11 cellular contexts compared by ENCODE assay signal in genomic region chr6:28217890-28218289, GRCh38. TPM values are rescaled to one million over a fixed set of nuclear protein-coding genes. Genes with fewer than 3 reads are reported as not detected.
DNase-seq lines count a peak whose midpoint lies in the region; ATAC-seq, FAIRE-seq and TF ChIP-seq lines count a peak whose summit lies in the region.
"Had no signal": no experiment of that assay in that cellular context is flagged by ENCODE, and none has a peak within 500 bp of the region (broad histone marks: within the 10 kb centered on the region; RNA-seq: fewer than 3 reads in every experiment).

No MANE protein-coding gene starts in this region.

- CTCF ChIA-PET in Caco-2 (lab: Charles Lee) = interaction anchor here (1.5 kb wide), 1 partner anchor 138 kb away, joined by 9 read pairs; no protein-coding TSS in a partner anchor
- CTCF ChIA-PET in K562 (lab: Yijun Ruan, JAX; ENCODE audit: low intra/inter-chr PET ratio) = no interaction called here

- TF ChIP-seq EP300 in K562 (IDR thresholded peaks at IDR 0.05; ENCODE audit: low read length) = no peak

- H3K4me1 ChIP-seq in Caco-2 = peaks cover 6% of the 10 kb centered on the region
- H3K4me1 ChIP-seq in HUES6 (ENCODE audit: control insufficient read depth, insufficient read depth, low read length) = peaks cover 17% of the 10 kb centered on the region
- H3K4me1 ChIP-seq in K562 (replicated peaks in 1 of 2; ENCODE audit: control insufficient read depth in 2 of 2, insufficient read depth in 2 of 2, low read length in 2 of 2) = peaks cover 33 to 46% of the 10 kb centered on the region in 2 experiments
- peaks cover 4% of the 10 kb centered on the region for H3K4me1 ChIP-seq in neural progenitor cell
- H3K4me1 ChIP-seq in effector memory CD4-positive, alpha-beta T cell (ENCODE audit: control insufficient read depth, insufficient read depth, low read length, poor library complexity, severe bottlenecking) = peaks cover 4% of the 10 kb centered on the region
- peaks cover 16% of the 10 kb centered on the region for H3K4me1 ChIP-seq in body of pancreas

- WGBS in K562 (ENCODE audit: insufficient coverage, low coverage, missing lambda C conversion rate) = 58% methylated on average over 12 of the region's 12 CpGs
- 92 to 95% methylated on average over 12 of the region's 12 CpGs for WGBS in body of pancreas, 2 donors

- H3K27me3 ChIP-seq in Caco-2 (replicated peaks; ENCODE audit: control insufficient read depth, insufficient read depth, low read length) (peaks cover 1% of the 10 kb centered on the region; the same call in 1 of the 2 replicates), HUES6 (ENCODE audit: control insufficient read depth, insufficient read depth, low read length) (peaks cover 39% of the 10 kb centered on the region), K562 (ENCODE audit: control insufficient read depth in 2 of 2, insufficient read depth in 2 of 2, low read length in 2 of 2) (no peaks in the 10 kb centered on the region), neural progenitor cell (peaks cover 75% of the 10 kb centered on the region), body of pancreas (no peaks in the 10 kb centered on the region)
- H3K27me3 ChIP-seq in effector memory CD4-positive, alpha-beta T cell (replicated peaks; ENCODE audit: control insufficient read depth, insufficient read depth, low read length, poor library complexity, severe bottlenecking) = peaks cover 54% of the 10 kb centered on the region

- peaks cover 7% of the 10 kb centered on the region for H3F3A ChIP-seq in neural progenitor cell (ENCODE audit: low read depth)

- H3K4me1 Mint-ChIP-seq in Caco-2 (ENCODE audit: low read depth, unreplicated experiment) (peaks cover 12% of the 10 kb centered on the region), neural progenitor cell (peaks cover 3% of the 10 kb centered on the region)

- H4K20me1 ChIP-seq in K562 (replicated peaks; ENCODE audit: control insufficient read depth, insufficient read depth, low read length) (no peaks in the 10 kb centered on the region; the same call in 1 of the 2 replicates), neural progenitor cell (ENCODE audit: low read depth) (no peaks in the 10 kb centered on the region)

- no peak for TF ChIP-seq POLR2A in K562 (conservative IDR thresholded peaks at IDR 0.05)
- TF ChIP-seq POLR2A in body of pancreas (IDR thresholded peaks at IDR 0.05) = no peak

- no peak for TF ChIP-seq CTCF in Caco-2 (IDR thresholded peaks at IDR 0.05; ENCODE audit: insufficient read depth in 1 of 2, low read depth in 1 of 2, low read length in 1 of 2, severe bottlenecking in 1 of 2, unreplicated experiment in 1 of 2)
- TF ChIP-seq CTCF in K562 (IDR thresholded peaks at IDR 0.05 in 2 of 3, conservative IDR thresholded peaks at IDR 0.05 in 1 of 3; ENCODE audit: insufficient read depth in 2 of 3, low read depth in 1 of 3, low read length in 3 of 3) = no peak
- no peak for TF ChIP-seq CTCF in neural progenitor cell (IDR thresholded peaks at IDR 0.05)
- no peak for TF ChIP-seq CTCF in body of pancreas (IDR thresholded peaks at IDR 0.05)

- DNase-seq in Caco-2 (no peak), K562 (ENCODE audit: extremely low read depth in 1 of 4, low spot score in 3 of 4) (no peak), neural progenitor cell (ENCODE audit: low spot score) (no peak), G401 (ENCODE audit: low spot score) (no peak), body of pancreas (no peak)
- no peak for DNase-seq in effector memory CD4-positive, alpha-beta T cell
- DNase-seq: activated CD4-positive, alpha-beta T cell treated with anti-CD3 and anti-CD28 coated beads for 1 hour had no signal

- ATAC-seq in K562 = no peak
- no peak for ATAC-seq in GM21360 (IDR thresholded peaks at IDR 0.05; ENCODE audit: unreplicated experiment)
- no peak for ATAC-seq in body of pancreas

- H3K4me3 Mint-ChIP-seq in Caco-2 (ENCODE audit: unreplicated experiment) (peak overlapping the region; percentile 76), neural progenitor cell (peak overlapping the region; percentile 33)

- H3K27ac Mint-ChIP-seq in Caco-2 (ENCODE audit: unreplicated experiment) (no peak overlapping the region), neural progenitor cell (no peak overlapping the region)

- FAIRE-seq in K562 (lab: Jason Lieb, UNC) = no peak
- FAIRE-seq: bronchial epithelial cell had no signal

- peak overlapping the region; percentile 87 for H2AFZ ChIP-seq in K562 (ENCODE audit: low read depth, low read length)
- H2AFZ ChIP-seq in neural progenitor cell (replicated peaks) = no peak overlapping the region

- intact Hi-C loops in Caco-2 (cut with micrococcal nuclease; ENCODE audit: unreplicated experiment) = no loop called here
- intact Hi-C loops in K562 (cut with micrococcal nuclease) = loop anchor here (5.0 to 10.0 kb wide), 3 partner anchors 269 to 1053 kb away; a partner anchor contains a TSS
- intact Hi-C loops in body of pancreas (cut with DNase I) = no loop called here

- H3K9me1 ChIP-seq in K562 (ENCODE audit: control insufficient read depth, insufficient read depth, low read length) = no peaks in the 10 kb centered on the region

- H3K36me3 ChIP-seq in Caco-2 (ENCODE audit: control insufficient read depth, insufficient read depth, low read length) (no peaks in the 10 kb centered on the region), HUES6 (ENCODE audit: control insufficient read depth, insufficient read depth, low read length) (no peaks in the 10 kb centered on the region), K562 (ENCODE audit: control insufficient read depth, insufficient read depth, low read length) (no peaks in the 10 kb centered on the region), neural progenitor cell (no peaks in the 10 kb centered on the region), body of pancreas (replicated peaks in 1 of 2; ENCODE audit: insufficient read depth in 1 of 2, low read depth in 2 of 2) (no peaks in the 10 kb centered on the region)
- H3K36me3 ChIP-seq in effector memory CD4-positive, alpha-beta T cell (ENCODE audit: control insufficient read depth, insufficient read depth, low read length) = no peaks in the 10 kb centered on the region

- no TSS peak for BruUV-seq in Caco-2 (replicated peaks; lab: Mats Ljungman, UMichigan)
- no TSS peak for BruUV-seq in K562 (replicated peaks; lab: Mats Ljungman, UMichigan)

- H3K9me3 ChIP-seq in Caco-2 (no peaks in the 10 kb centered on the region), HUES6 (ENCODE audit: control insufficient read depth, insufficient read depth, low read depth, low read length) (no peaks in the 10 kb centered on the region), K562 (replicated peaks; ENCODE audit: control insufficient read depth, insufficient read depth, low read depth, low read length) (no peaks in the 10 kb centered on the region), neural progenitor cell (ENCODE audit: low read depth) (no peaks in the 10 kb centered on the region), body of pancreas (no peaks in the 10 kb centered on the region)
- H3K9me3 ChIP-seq in effector memory CD4-positive, alpha-beta T cell (ENCODE audit: control insufficient read depth, low read length) = no peaks in the 10 kb centered on the region

- POLR2A ChIA-PET in Caco-2 (lab: Charles Lee) (interaction anchor here (1.1 kb wide), 1 partner anchor 118 kb away, joined by 9 read pairs; the partner anchor contains the start of gene ZSCAN31), K562 (lab: Yijun Ruan, JAX) (interaction anchor here (0.8 to 4.8 kb wide), 16 partner anchors 8 to 380 kb away, joined by 3 to 38 read pairs (median 4); partner anchors contain the start of genes ZKSCAN4, ZKSCAN8, ZSCAN26 and ZSCAN31)

- H3K27me3 Mint-ChIP-seq in Caco-2 (ENCODE audit: insufficient read depth, unreplicated experiment) (no peaks in the 10 kb centered on the region), neural progenitor cell (ENCODE audit: insufficient read depth, low read depth) (peaks cover 11% of the 10 kb centered on the region)

- H3K27ac ChIP-seq in HUES6 (ENCODE audit: low read depth, low read length) = no peak overlapping the region
- peak overlapping the region; percentile 81; the same call in 2 of the 3 replicates for H3K27ac ChIP-seq in K562 (ENCODE audit: extremely low read depth, low read depth, low read length)
- no peak overlapping the region for H3K27ac ChIP-seq in neural progenitor cell
- no peak overlapping the region for H3K27ac ChIP-seq in effector memory CD4-positive, alpha-beta T cell (ENCODE audit: insufficient read depth, low read length, poor library complexity, severe bottlenecking)
- H3K27ac ChIP-seq in body of pancreas = no peak overlapping the region

- H3K9ac ChIP-seq in HUES6 (ENCODE audit: low read length) (no peak overlapping the region), K562 (ENCODE audit: insufficient read depth in 1 of 2, low read depth in 2 of 2, low read length in 2 of 2) (peak overlapping the region; percentile 74 to 94), neural progenitor cell (no peak overlapping the region)

- H3K4me2 ChIP-seq in K562 (ENCODE audit: insufficient read depth, low read length) = peak overlapping the region; percentile 90
- H3K4me2 ChIP-seq in neural progenitor cell = peak overlapping the region; percentile 78

- in situ Hi-C loops in K562 (cut with MboI) (no loop called here), G401 (cut with HindIII; ENCODE audit: low sequenced_read_pairs) (no loop called here)

- H3K36me3 Mint-ChIP-seq in Caco-2 (ENCODE audit: insufficient read depth, unreplicated experiment) (peaks cover 4% of the 10 kb centered on the region), neural progenitor cell (no peaks in the 10 kb centered on the region)

- H3K4me3 ChIP-seq in Caco-2 (ENCODE audit: low read depth, low read length) = no peak overlapping the region
- peak overlapping the region; percentile 57 for H3K4me3 ChIP-seq in HUES6 (ENCODE audit: low read depth, low read length)
- H3K4me3 ChIP-seq in K562 = peak overlapping the region; percentile 62
- no peak overlapping the region for H3K4me3 ChIP-seq in neural progenitor cell
- no peak overlapping the region for H3K4me3 ChIP-seq in effector memory CD4-positive, alpha-beta T cell (ENCODE audit: insufficient read depth, low read depth, low read length, poor library complexity, severe bottlenecking)
- no peak overlapping the region for H3K4me3 ChIP-seq in body of pancreas

- no peak for TF ChIP-seq RAD21 in K562 (CRISPR knock-in tag; conservative IDR thresholded peaks at IDR 0.05 in 1 of 2, IDR thresholded peaks at IDR 0.05 in 1 of 2)

- H3K79me2 ChIP-seq in K562 (ENCODE audit: control insufficient read depth, insufficient read depth, low read length) = peaks cover 18% of the 10 kb centered on the region
- H3K79me2 ChIP-seq in neural progenitor cell (ENCODE audit: low read depth) = no peaks in the 10 kb centered on the region

- H3K9me3 Mint-ChIP-seq in Caco-2 (ENCODE audit: unreplicated experiment) (no peaks in the 10 kb centered on the region), neural progenitor cell (peaks cover under 1% of the 10 kb centered on the region)

RNA-seq across cellular contexts. Expression of gene ZSCAN9, which starts 7.2 kb away (rescaled TPM):
- total RNA-seq in Caco-2 (2022) (13.7 and 13.9 TPM in 2 replicates), K562 (2014; rRNA removed) (18.4 and 19.0 TPM in 2 replicates), K562 (2014; rRNA removed; fragmentation: Illumina TruSeq; extraction: Trizol) (31.4 and 37.4 TPM in 2 replicates), K562 (2015; rRNA removed; fragmentation: Illumina TruSeq; extraction: Trizol) (26.0 and 28.7 TPM in 2 replicates), K562 (2021) (19.0 and 22.3 TPM in 2 replicates), neural progenitor cell (ENCODE audit: low replicate concordance) (34.6 and 34.7 TPM in 2 replicates), body of pancreas (10 to 100 TPM in 1 of 2 donors, 1 to 10 TPM in 1; 9.1 to 10.9 TPM)
- 65.9 and 101 TPM in 2 replicates for total RNA-seq in K562 (2011; cell fraction: chromatin; rRNA removed; ENCODE audit: low replicate concordance)
- total RNA-seq in K562 (2011; cell fraction: nucleolus; rRNA removed) = 43.7 and 45.8 TPM in 2 replicates
- total RNA-seq in K562 (2011; cell fraction: nucleoplasm; rRNA removed) = 68.6 and 101 TPM in 2 replicates
- polyA plus RNA-seq in K562 (2011; rRNA removed) (48.9 and 59.9 TPM in 2 replicates), K562 (2014; fragmentation: Illumina TruSeq; extraction: Trizol) (31.8 and 32.5 TPM in 2 replicates), K562 (2014; fragmentation: Nextera tagmentation; extraction: Ambion mirVana) (10 to 100 TPM; 18.8 to 20.0 TPM), K562 (2014; rRNA removed) (30.4 and 35.2 TPM in 2 replicates)
- 16.3 and 40.6 TPM in 2 replicates for polyA plus RNA-seq in K562 (2011; cell fraction: cytosol; rRNA removed)
- 55.3 and 65.2 TPM in 2 replicates for polyA plus RNA-seq in K562 (2011; cell fraction: nucleus; rRNA removed)
- polyA plus RNA-seq in K562 (2012) = 15.5 and 25.6 TPM in 2 replicates
- 49.6 and 64.4 TPM in 2 replicates for polyA minus RNA-seq in K562 (2011; rRNA and poly(A)+ RNA removed)
- polyA minus RNA-seq in K562 (2011; cell fraction: cytosol; rRNA and poly(A)+ RNA removed) = 10.6 and 10.9 TPM in 2 replicates
- 28.3 and 55.3 TPM in 2 replicates for polyA minus RNA-seq in K562 (2011; cell fraction: nucleus; rRNA and poly(A)+ RNA removed)
- 7.3 and 10.1 TPM in 2 replicates for total RNA-seq in G401 (2014; rRNA removed; shearing (Covaris generic))

RNA-seq across cellular contexts. Expression of gene ZKSCAN4, which starts 34.2 kb away (rescaled TPM):
- total RNA-seq in Caco-2 (2022) (5.0 and 5.5 TPM in 2 replicates), K562 (2014; rRNA removed) (3.8 and 4.7 TPM in 2 replicates), K562 (2014; rRNA removed; fragmentation: Illumina TruSeq; extraction: Trizol) (5.0 and 5.9 TPM in 2 replicates), K562 (2015; rRNA removed; fragmentation: Illumina TruSeq; extraction: Trizol) (5.3 and 6.4 TPM in 2 replicates), K562 (2021) (4.2 and 5.1 TPM in 2 replicates), neural progenitor cell (ENCODE audit: low replicate concordance) (5.9 and 9.8 TPM in 2 replicates), body of pancreas (1 to 10 TPM; 2.3 to 2.6 TPM)
- 4.0 and 6.2 TPM in 2 replicates for total RNA-seq in K562 (2011; cell fraction: chromatin; rRNA removed; ENCODE audit: low replicate concordance)
- 4.7 and 5.1 TPM in 2 replicates for total RNA-seq in K562 (2011; cell fraction: nucleolus; rRNA removed)
- 3.3 and 4.5 TPM in 2 replicates for total RNA-seq in K562 (2011; cell fraction: nucleoplasm; rRNA removed)
- polyA plus RNA-seq in K562 (2011; rRNA removed) (4.6 and 5.3 TPM in 2 replicates), K562 (2014; fragmentation: Illumina TruSeq; extraction: Trizol) (4.9 and 5.0 TPM in 2 replicates), K562 (2014; fragmentation: Nextera tagmentation; extraction: Ambion mirVana) (1 to 10 TPM; 1.2 to 1.6 TPM), K562 (2014; rRNA removed) (4.1 and 4.7 TPM in 2 replicates)
- 1.4 and 2.2 TPM in 2 replicates for polyA plus RNA-seq in K562 (2011; cell fraction: cytosol; rRNA removed)
- 4.4 and 4.9 TPM in 2 replicates for polyA plus RNA-seq in K562 (2011; cell fraction: nucleus; rRNA removed)
- polyA plus RNA-seq in K562 (2012) = 3.3 and 3.6 TPM in 2 replicates
- 5.1 and 8.8 TPM in 2 replicates for polyA minus RNA-seq in K562 (2011; rRNA and poly(A)+ RNA removed)
- 2.2 and 2.8 TPM in 2 replicates for polyA minus RNA-seq in K562 (2011; cell fraction: cytosol; rRNA and poly(A)+ RNA removed)
- polyA minus RNA-seq in K562 (2011; cell fraction: nucleus; rRNA and poly(A)+ RNA removed) = 3.0 and 4.8 TPM in 2 replicates
- total RNA-seq in G401 (2014; rRNA removed; shearing (Covaris generic)) = 3.4 and 6.4 TPM in 2 replicates

RNA-seq across cellular contexts. Expression of gene NKAPL, which starts 41.2 kb away (rescaled TPM):
- total RNA-seq in Caco-2 (2022) (not detected in 2 replicates), K562 (2014; rRNA removed) (not detected in 2 replicates), K562 (2014; rRNA removed; fragmentation: Illumina TruSeq; extraction: Trizol) (not detected in 2 replicates), K562 (2015; rRNA removed; fragmentation: Illumina TruSeq; extraction: Trizol) (not detected in 2 replicates), K562 (2021) (not detected in 2 replicates), neural progenitor cell (ENCODE audit: low replicate concordance) (not detected in 2 replicates), body of pancreas (under 1 TPM in 1 of 2 donors, not detected in 1; 0.52 TPM)
- not detected in 2 replicates for total RNA-seq in K562 (2011; cell fraction: chromatin; rRNA removed; ENCODE audit: low replicate concordance)
- not detected in 2 replicates for total RNA-seq in K562 (2011; cell fraction: nucleolus; rRNA removed)
- total RNA-seq in K562 (2011; cell fraction: nucleoplasm; rRNA removed) = not detected in 2 replicates
- polyA plus RNA-seq in K562 (2011; rRNA removed) (not detected in 2 replicates), K562 (2014; fragmentation: Illumina TruSeq; extraction: Trizol) (not detected in 2 replicates), K562 (2014; fragmentation: Nextera tagmentation; extraction: Ambion mirVana) (not detected), K562 (2014; rRNA removed) (not detected in 2 replicates)
- not detected in 2 replicates for polyA plus RNA-seq in K562 (2011; cell fraction: cytosol; rRNA removed)
- polyA plus RNA-seq in K562 (2011; cell fraction: nucleus; rRNA removed) = not detected in 2 replicates
- polyA plus RNA-seq in K562 (2012) = 0.06 TPM in 1 of 2 replicates, not detected in the other
- not detected in 2 replicates for polyA minus RNA-seq in K562 (2011; rRNA and poly(A)+ RNA removed)
- polyA minus RNA-seq in K562 (2011; cell fraction: cytosol; rRNA and poly(A)+ RNA removed) = not detected in 2 replicates
- not detected in 2 replicates for polyA minus RNA-seq in K562 (2011; cell fraction: nucleus; rRNA and poly(A)+ RNA removed)
- not detected in 2 replicates for total RNA-seq in G401 (2014; rRNA removed; shearing (Covaris generic))
- total RNA-seq: OCI-LY7 had no signal

RNA-seq across cellular contexts. Expression of gene ZSCAN26, which starts 49.1 kb away (rescaled TPM):
- total RNA-seq in Caco-2 (2022) = 7.2 and 7.8 TPM in 2 replicates
- total RNA-seq in K562 (2011; cell fraction: chromatin; rRNA removed; ENCODE audit: low replicate concordance) = 33.0 and 48.0 TPM in 2 replicates
- total RNA-seq in K562 (2011; cell fraction: nucleolus; rRNA removed) = 7.7 and 9.1 TPM in 2 replicates
- total RNA-seq in K562 (2011; cell fraction: nucleoplasm; rRNA removed) = 11.8 and 13.1 TPM in 2 replicates
- total RNA-seq in K562 (2014; rRNA removed) = 5.4 and 5.9 TPM in 2 replicates
- total RNA-seq in K562 (2014; rRNA removed; fragmentation: Illumina TruSeq; extraction: Trizol) = 10.5 and 10.7 TPM in 2 replicates
- total RNA-seq in K562 (2015; rRNA removed; fragmentation: Illumina TruSeq; extraction: Trizol) = 10.7 and 11.0 TPM in 2 replicates
- 6.1 and 6.9 TPM in 2 replicates for total RNA-seq in K562 (2021)
- 14.2 and 14.6 TPM in 2 replicates for polyA plus RNA-seq in K562 (2011; rRNA removed)
- polyA plus RNA-seq in K562 (2011; cell fraction: cytosol; rRNA removed) = 2.7 and 6.0 TPM in 2 replicates
- polyA plus RNA-seq in K562 (2011; cell fraction: nucleus; rRNA removed) = 25.1 and 33.9 TPM in 2 replicates
- polyA plus RNA-seq in K562 (2012) = 7.0 and 10.4 TPM in 2 replicates
- polyA plus RNA-seq in K562 (2014; fragmentation: Illumina TruSeq; extraction: Trizol) = 12.2 and 12.4 TPM in 2 replicates
- polyA plus RNA-seq in K562 (2014; fragmentation: Nextera tagmentation; extraction: Ambion mirVana) = 10 to 100 TPM in 1 of 2 experiments, 1 to 10 TPM in 1; 7.3 to 12.8 TPM
- 6.4 and 8.4 TPM in 2 replicates for polyA plus RNA-seq in K562 (2014; rRNA removed)
- 19.5 and 25.0 TPM in 2 replicates for polyA minus RNA-seq in K562 (2011; rRNA and poly(A)+ RNA removed)
- polyA minus RNA-seq in K562 (2011; cell fraction: cytosol; rRNA and poly(A)+ RNA removed) = 2.3 and 3.2 TPM in 2 replicates
- 7.3 and 16.6 TPM in 2 replicates for polyA minus RNA-seq in K562 (2011; cell fraction: nucleus; rRNA and poly(A)+ RNA removed)
- 36.8 and 40.5 TPM in 2 replicates for total RNA-seq in neural progenitor cell (ENCODE audit: low replicate concordance)
- 11.1 and 14.3 TPM in 2 replicates for total RNA-seq in G401 (2014; rRNA removed; shearing (Covaris generic))
- 10 to 100 TPM in 1 of 2 donors, 1 to 10 TPM in 1; 8.2 to 22.8 TPM for total RNA-seq in body of pancreas

Comparison
In these comparisons a context has a peak if more than half of its experiments do, and no peak if none do; other contexts are left out.
1. H3K4me3 ChIP-seq: peak in HUES6 (single experiment) and K562 (single experiment); none in Caco-2 (single experiment), neural progenitor cell (single experiment), effector memory CD4-positive, alpha-beta T cell (single experiment) and body of pancreas (0 of 2).
2. H3K9ac ChIP-seq: peak in K562 (2 of 2); none in HUES6 (single experiment) and neural progenitor cell (single experiment).